1 cellular context compared by ENCODE assay signal in genomic region chrX:83509246-83509801, GRCh38.
TF ChIP-seq lines count a peak whose summit lies in the region.

No MANE protein-coding gene starts in this region.

TF ChIP-seq in SK-N-SH treated with all-trans-retinoic acid at 6 μM for 48 hours, 23 proteins besides CTCF, POLR2A, EP300 and RAD21 (continued from another document):
- TF ChIP-seq TSHZ2 (CRISPR knock-in tag; IDR thresholded peaks at IDR 0.05) (no peak), TCF4 (CRISPR knock-in tag; IDR thresholded peaks at IDR 0.05; ENCODE audit: borderline replicate concordance) (no peak), ZFP3 (CRISPR knock-in tag; IDR thresholded peaks at IDR 0.05) (no peak), ZC3H10 (CRISPR knock-in tag; IDR thresholded peaks at IDR 0.05) (no peak), CSDC2 (CRISPR knock-in tag; IDR thresholded peaks at IDR 0.05) (no peak), ZNF565 (CRISPR knock-in tag; conservative IDR thresholded peaks at IDR 0.05; ENCODE audit: low read depth) (no peak), RARB (CRISPR knock-in tag; IDR thresholded peaks at IDR 0.05) (no peak)
- TF ChIP-seq, protein P1, sequence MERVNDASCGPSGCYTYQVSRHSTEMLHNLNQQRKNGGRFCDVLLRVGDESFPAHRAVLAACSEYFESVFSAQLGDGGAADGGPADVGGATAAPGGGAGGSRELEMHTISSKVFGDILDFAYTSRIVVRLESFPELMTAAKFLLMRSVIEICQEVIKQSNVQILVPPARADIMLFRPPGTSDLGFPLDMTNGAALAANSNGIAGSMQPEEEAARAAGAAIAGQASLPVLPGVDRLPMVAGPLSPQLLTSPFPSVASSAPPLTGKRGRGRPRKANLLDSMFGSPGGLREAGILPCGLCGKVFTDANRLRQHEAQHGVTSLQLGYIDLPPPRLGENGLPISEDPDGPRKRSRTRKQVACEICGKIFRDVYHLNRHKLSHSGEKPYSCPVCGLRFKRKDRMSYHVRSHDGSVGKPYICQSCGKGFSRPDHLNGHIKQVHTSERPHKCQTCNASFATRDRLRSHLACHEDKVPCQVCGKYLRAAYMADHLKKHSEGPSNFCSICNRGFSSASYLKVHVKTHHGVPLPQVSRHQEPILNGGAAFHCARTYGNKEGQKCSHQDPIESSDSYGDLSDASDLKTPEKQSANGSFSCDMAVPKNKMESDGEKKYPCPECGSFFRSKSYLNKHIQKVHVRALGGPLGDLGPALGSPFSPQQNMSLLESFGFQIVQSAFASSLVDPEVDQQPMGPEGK (CRISPR knock-in tag; IDR thresholded peaks at IDR 0.05; ENCODE audit: borderline replicate concordance), result no peak
